26 cellular contexts compared by ENCODE assay signal in the genomic region with DNA sequence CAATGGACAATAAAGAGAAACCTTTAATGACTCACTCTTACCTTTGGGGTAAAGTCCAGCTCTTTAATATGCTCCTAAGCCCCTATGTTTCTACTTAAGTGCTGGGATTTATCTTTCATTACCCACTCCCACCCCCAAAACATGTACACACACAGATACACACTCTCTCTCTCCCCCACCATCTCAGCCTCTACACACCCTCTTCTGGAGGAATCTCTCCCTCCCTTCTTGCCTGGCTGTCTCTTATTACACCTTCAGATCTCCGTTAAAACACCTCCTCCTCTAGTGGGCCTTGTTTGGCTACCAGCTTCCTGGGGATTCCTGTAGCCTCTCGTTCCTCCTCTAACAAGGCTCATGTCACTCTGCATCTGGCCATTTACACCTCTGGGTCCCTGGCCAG. TPM values are rescaled to one million over a fixed set of nuclear protein-coding genes. Genes with fewer than 3 reads are reported as not detected.
"Had no signal": no experiment of that assay in that cellular context is flagged by ENCODE, and none has a peak within 500 bp of the region (broad histone marks: within the 10 kb centered on the region; RNA-seq: fewer than 3 reads in every experiment).

No MANE protein-coding gene starts in this region.

- H3K4me3 Mint-ChIP-seq: immature natural killer cell, memory B cell, mesothelial cell of epicardium, natural killer cell had no signal

- FAIRE-seq: keratinocyte had no signal

- H3K9me3 Mint-ChIP-seq: immature natural killer cell, memory B cell, mesothelial cell of epicardium, natural killer cell had no signal

- H3K27me3 Mint-ChIP-seq: memory B cell had no signal

- H3K36me3 ChIP-seq: esophagus muscularis mucosa, gastroesophageal sphincter, left ventricle myocardium inferior, lower lobe of right lung, right atrium auricular region, sigmoid colon, stomach, thoracic aorta had no signal

- DNase-seq: effector memory CD4-positive, alpha-beta T cell; immature natural killer cell; left ventricle myocardium inferior; lower lobe of right lung; natural killer cell; sigmoid colon; stimulated activated CD4-positive, alpha-beta T cell treated with anti-CD3 and anti-CD28 coated beads, Interleukin-2, amount 100 ng/mL, for 24 hours; stimulated activated CD4-positive, alpha-beta T cell treated with anti-CD3 and anti-CD28 coated beads, Interleukin-4, amount 100 ng/mL, for 4 hours; stimulated activated naive CD4-positive, alpha-beta T cell; stomach; substantia nigra; trophoblast cell had no signal

- H3K4me1 Mint-ChIP-seq: memory B cell, mesothelial cell of epicardium, natural killer cell had no signal

- H3K9me3 ChIP-seq: esophagus muscularis mucosa, gastroesophageal sphincter, left ventricle myocardium inferior, lower lobe of right lung, right atrium auricular region, sigmoid colon, stomach, thoracic aorta had no signal

- H3K27ac Mint-ChIP-seq: immature natural killer cell, memory B cell, mesothelial cell of epicardium, natural killer cell had no signal

- H3K27ac ChIP-seq: epithelial cell of prostate, esophagus muscularis mucosa, gastroesophageal sphincter, left ventricle myocardium inferior, lower lobe of right lung, right atrium auricular region, sigmoid colon, skin epidermis, stomach, thoracic aorta had no signal

- H3K27me3 ChIP-seq: right atrium auricular region had no signal

- H3K4me1 ChIP-seq: esophagus muscularis mucosa, gastroesophageal sphincter, left ventricle myocardium inferior, lower lobe of right lung, right atrium auricular region, sigmoid colon, stomach had no signal

- H3K36me3 Mint-ChIP-seq: immature natural killer cell, memory B cell, mesothelial cell of epicardium, natural killer cell had no signal

- H3K4me3 ChIP-seq: esophagus muscularis mucosa, gastroesophageal sphincter, left ventricle myocardium inferior, lower lobe of right lung, right atrium auricular region, sigmoid colon, skin epidermis, stomach, thoracic aorta had no signal

RNA-seq across cellular contexts. Expression of gene SNCB, which starts 27.2 kb away (rescaled TPM):
- total RNA-seq: esophagus muscularis mucosa, fibroblast of villous mesenchyme, gastroesophageal sphincter, lower lobe of right lung, mesothelial cell of epicardium, natural killer cell, omental fat pad, stomach, thoracic aorta, urinary bladder had no signal

RNA-seq across cellular contexts. Expression of gene EIF4E1B, which starts 27.4 kb away (rescaled TPM):
- total RNA-seq: esophagus muscularis mucosa, fibroblast of villous mesenchyme, gastroesophageal sphincter, left ventricle myocardium inferior, lower lobe of right lung, mesothelial cell of epicardium, mucosa of gallbladder, myocyte, natural killer cell, omental fat pad, right atrium auricular region, stomach, thoracic aorta, urinary bladder had no signal

RNA-seq across cellular contexts. Expression of gene CDHR2, which starts 53.9 kb away (rescaled TPM):
- total RNA-seq: fibroblast of villous mesenchyme, myocyte, omental fat pad, thoracic aorta, urinary bladder had no signal
